Comparison of ENCODE assay signal across 1 cellular context in the genomic region with DNA sequence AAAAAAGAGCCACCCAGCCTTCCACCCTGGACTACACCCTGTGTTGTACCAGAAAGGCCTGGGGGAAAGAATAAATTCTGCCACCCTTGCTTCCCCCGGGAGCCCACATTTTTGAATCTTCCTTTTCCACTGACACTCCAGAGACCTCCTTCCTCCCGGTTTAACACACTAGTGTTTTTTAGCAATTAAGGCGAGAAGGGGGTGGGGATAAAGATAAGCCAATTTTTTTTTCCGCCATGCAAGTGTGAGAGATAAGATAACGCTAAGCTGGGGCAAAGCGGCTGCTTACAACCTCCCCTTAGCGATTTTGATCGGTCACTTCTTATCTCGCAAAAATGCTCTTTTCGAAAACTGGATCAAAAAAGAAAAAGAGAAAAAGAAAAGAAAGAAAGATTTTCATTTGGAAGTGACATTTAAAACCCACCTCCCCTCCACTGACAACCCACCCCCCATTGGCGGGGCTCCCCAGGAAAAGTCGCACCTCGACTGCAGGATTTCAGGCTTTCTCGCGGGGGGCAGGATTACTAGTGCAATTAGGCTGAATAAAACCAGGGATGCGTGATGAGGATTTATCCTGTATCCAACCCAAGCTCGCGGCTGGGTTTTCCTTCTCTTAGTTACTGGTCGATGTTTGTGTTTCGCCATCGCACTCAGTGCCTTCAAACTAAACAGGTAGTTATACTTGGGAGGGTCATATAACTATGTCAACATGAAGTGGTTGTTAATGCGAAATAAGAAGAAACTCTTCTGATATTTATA.
TF ChIP-seq lines count a peak whose summit lies in the region.

No MANE protein-coding gene starts in this region.

TF ChIP-seq in K562, 482 proteins besides CTCF, POLR2A, EP300 and RAD21 (continued from another document and continues in another):
- TF ChIP-seq NFE2L1 (tag; IDR thresholded peaks at IDR 0.05; ENCODE audit: borderline replicate concordance, low read depth) (no peak), FOXP1 (CRISPR knock-in tag; IDR thresholded peaks at IDR 0.05) (no peak), ZNF165 (CRISPR knock-in tag; IDR thresholded peaks at IDR 0.05; ENCODE audit: borderline replicate concordance) (no peak), SMAD2 (IDR thresholded peaks at IDR 0.05; ENCODE audit: low read depth, low read length) (no peak), JUN (IDR thresholded peaks at IDR 0.05; ENCODE audit: borderline replicate concordance, low read depth, low read length) (0 out of 2 replicates have a peak, but pooled peaks have one; percentile 33), JUN (CRISPR knock-in tag; IDR thresholded peaks at IDR 0.05; ENCODE audit: borderline replicate concordance) (no peak), ZNF436 (CRISPR knock-in tag; IDR thresholded peaks at IDR 0.05) (no peak), FOXA3 (CRISPR knock-in tag; conservative IDR thresholded peaks at IDR 0.05 in 1 of 2, IDR thresholded peaks at IDR 0.05 in 1 of 2) (0 out of 4 replicates have a peak, but pooled peaks of 1 of the 2 experiments have one; percentile 8), STAT5A (IDR thresholded peaks at IDR 0.05; ENCODE audit: borderline replicate concordance, low read length) (peak; percentile 64), ADNP (tag; IDR thresholded peaks at IDR 0.05) (no peak), PURB (CRISPR knock-in tag; IDR thresholded peaks at IDR 0.05; ENCODE audit: low read depth) (no peak), ZFP30 (CRISPR knock-in tag; IDR thresholded peaks at IDR 0.05; ENCODE audit: borderline replicate concordance) (no peak), FOXK1 (CRISPR knock-in tag; IDR thresholded peaks at IDR 0.05; ENCODE audit: borderline replicate concordance) (no peak), PHF21A (IDR thresholded peaks at IDR 0.05; ENCODE audit: borderline replicate concordance, low read depth) (no peak), ZNF76 (CRISPR knock-in tag; IDR thresholded peaks at IDR 0.05; ENCODE audit: borderline replicate concordance) (no peak), HMG20A (CRISPR knock-in tag; conservative IDR thresholded peaks at IDR 0.05) (no peak), ELF1 (tag; IDR thresholded peaks at IDR 0.05) (no peak), KLF6 (CRISPR knock-in tag; IDR thresholded peaks at IDR 0.05; ENCODE audit: borderline replicate concordance) (no peak), ARHGAP35 (IDR thresholded peaks at IDR 0.05; ENCODE audit: partially characterized antibody) (no peak), ZNF217 (CRISPR knock-in tag; IDR thresholded peaks at IDR 0.05) (no peak), CHD2 (IDR thresholded peaks at IDR 0.05; ENCODE audit: low read depth, low read length) (no peak), ZNF197 (CRISPR knock-in tag; IDR thresholded peaks at IDR 0.05; ENCODE audit: low read depth) (peak; percentile 42; the same call in 1 of the 2 replicates), POLR2H (tag; IDR thresholded peaks at IDR 0.05; ENCODE audit: low read depth) (no peak), FOXM1 (IDR thresholded peaks at IDR 0.05; ENCODE audit: low read depth) (peak; percentile 82), FOXM1 (CRISPR knock-in tag; IDR thresholded peaks at IDR 0.05; ENCODE audit: low read depth) (no peak), PHF8 (IDR thresholded peaks at IDR 0.05; ENCODE audit: borderline replicate concordance, low read length) (no peak; the same call in 1 of the 2 replicates), TAF15 (IDR thresholded peaks at IDR 0.05; ENCODE audit: low read depth, low read length) (no peak), ZNF224 (CRISPR knock-in tag; IDR thresholded peaks at IDR 0.05) (no peak), FUS (optimal IDR thresholded peaks at IDR 0.05; ENCODE audit: low read depth, low read length) (no peak), SAFB (IDR thresholded peaks at IDR 0.05; ENCODE audit: borderline replicate concordance, low read depth, low read length) (no peak), NFYB (IDR thresholded peaks at IDR 0.05; ENCODE audit: extremely low read depth, insufficient read length) (no peak), MYBL2 (IDR thresholded peaks at IDR 0.05; ENCODE audit: low read depth) (no peak), MYBL2 (CRISPR knock-in tag; IDR thresholded peaks at IDR 0.05; ENCODE audit: borderline replicate concordance) (no peak), MCM7 (IDR thresholded peaks at IDR 0.05) (no peak), ZNF134 (CRISPR knock-in tag; conservative IDR thresholded peaks at IDR 0.05) (no peak), ZBED1 (IDR thresholded peaks at IDR 0.05) (0 out of 2 replicates have a peak, but pooled peaks have one; percentile 38), RNF2 (IDR thresholded peaks at IDR 0.05) (peak; percentile 57), PHTF2 (CRISPR knock-in tag; IDR thresholded peaks at IDR 0.05) (no peak), CBX3 (IDR thresholded peaks at IDR 0.05; ENCODE audit: borderline replicate concordance in 1 of 2, low read length in 2 of 2) (no peak), CHCHD3 (CRISPR knock-in tag; IDR thresholded peaks at IDR 0.05) (no peak), KLF10 (CRISPR knock-in tag; IDR thresholded peaks at IDR 0.05) (no peak), MECOM (CRISPR knock-in tag; IDR thresholded peaks at IDR 0.05) (no peak)
- TF ChIP-seq, protein P1, sequence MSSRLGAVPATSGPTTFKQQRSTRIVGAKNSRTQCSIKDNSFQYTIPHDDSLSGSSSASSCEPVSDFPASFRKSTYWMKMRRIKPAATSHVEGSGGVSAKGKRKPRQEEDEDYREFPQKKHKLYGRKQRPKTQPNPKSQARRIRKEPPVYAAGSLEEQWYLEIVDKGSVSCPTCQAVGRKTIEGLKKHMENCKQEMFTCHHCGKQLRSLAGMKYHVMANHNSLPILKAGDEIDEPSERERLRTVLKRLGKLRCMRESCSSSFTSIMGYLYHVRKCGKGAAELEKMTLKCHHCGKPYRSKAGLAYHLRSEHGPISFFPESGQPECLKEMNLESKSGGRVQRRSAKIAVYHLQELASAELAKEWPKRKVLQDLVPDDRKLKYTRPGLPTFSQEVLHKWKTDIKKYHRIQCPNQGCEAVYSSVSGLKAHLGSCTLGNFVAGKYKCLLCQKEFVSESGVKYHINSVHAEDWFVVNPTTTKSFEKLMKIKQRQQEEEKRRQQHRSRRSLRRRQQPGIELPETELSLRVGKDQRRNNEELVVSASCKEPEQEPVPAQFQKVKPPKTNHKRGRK (tag; IDR thresholded peaks at IDR 0.05), result no peak
- TF ChIP-seq, protein P2, sequence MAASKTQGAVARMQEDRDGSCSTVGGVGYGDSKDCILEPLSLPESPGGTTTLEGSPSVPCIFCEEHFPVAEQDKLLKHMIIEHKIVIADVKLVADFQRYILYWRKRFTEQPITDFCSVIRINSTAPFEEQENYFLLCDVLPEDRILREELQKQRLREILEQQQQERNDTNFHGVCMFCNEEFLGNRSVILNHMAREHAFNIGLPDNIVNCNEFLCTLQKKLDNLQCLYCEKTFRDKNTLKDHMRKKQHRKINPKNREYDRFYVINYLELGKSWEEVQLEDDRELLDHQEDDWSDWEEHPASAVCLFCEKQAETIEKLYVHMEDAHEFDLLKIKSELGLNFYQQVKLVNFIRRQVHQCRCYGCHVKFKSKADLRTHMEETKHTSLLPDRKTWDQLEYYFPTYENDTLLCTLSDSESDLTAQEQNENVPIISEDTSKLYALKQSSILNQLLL (CRISPR knock-in tag; IDR thresholded peaks at IDR 0.05; ENCODE audit: borderline replicate concordance), result no peak
- TF ChIP-seq, protein P3, sequence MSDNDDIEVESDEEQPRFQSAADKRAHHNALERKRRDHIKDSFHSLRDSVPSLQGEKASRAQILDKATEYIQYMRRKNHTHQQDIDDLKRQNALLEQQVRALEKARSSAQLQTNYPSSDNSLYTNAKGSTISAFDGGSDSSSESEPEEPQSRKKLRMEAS (CRISPR knock-in tag; IDR thresholded peaks at IDR 0.05), result no peak
- TF ChIP-seq, protein P4, sequence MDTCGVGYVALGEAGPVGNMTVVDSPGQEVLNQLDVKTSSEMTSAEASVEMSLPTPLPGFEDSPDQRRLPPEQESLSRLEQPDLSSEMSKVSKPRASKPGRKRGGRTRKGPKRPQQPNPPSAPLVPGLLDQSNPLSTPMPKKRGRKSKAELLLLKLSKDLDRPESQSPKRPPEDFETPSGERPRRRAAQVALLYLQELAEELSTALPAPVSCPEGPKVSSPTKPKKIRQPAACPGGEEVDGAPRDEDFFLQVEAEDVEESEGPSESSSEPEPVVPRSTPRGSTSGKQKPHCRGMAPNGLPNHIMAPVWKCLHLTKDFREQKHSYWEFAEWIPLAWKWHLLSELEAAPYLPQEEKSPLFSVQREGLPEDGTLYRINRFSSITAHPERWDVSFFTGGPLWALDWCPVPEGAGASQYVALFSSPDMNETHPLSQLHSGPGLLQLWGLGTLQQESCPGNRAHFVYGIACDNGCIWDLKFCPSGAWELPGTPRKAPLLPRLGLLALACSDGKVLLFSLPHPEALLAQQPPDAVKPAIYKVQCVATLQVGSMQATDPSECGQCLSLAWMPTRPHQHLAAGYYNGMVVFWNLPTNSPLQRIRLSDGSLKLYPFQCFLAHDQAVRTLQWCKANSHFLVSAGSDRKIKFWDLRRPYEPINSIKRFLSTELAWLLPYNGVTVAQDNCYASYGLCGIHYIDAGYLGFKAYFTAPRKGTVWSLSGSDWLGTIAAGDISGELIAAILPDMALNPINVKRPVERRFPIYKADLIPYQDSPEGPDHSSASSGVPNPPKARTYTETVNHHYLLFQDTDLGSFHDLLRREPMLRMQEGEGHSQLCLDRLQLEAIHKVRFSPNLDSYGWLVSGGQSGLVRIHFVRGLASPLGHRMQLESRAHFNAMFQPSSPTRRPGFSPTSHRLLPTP (IDR thresholded peaks at IDR 0.05; ENCODE audit: borderline replicate concordance, extremely low read depth, insufficient read length), result no peak
- TF ChIP-seq, protein P5, sequence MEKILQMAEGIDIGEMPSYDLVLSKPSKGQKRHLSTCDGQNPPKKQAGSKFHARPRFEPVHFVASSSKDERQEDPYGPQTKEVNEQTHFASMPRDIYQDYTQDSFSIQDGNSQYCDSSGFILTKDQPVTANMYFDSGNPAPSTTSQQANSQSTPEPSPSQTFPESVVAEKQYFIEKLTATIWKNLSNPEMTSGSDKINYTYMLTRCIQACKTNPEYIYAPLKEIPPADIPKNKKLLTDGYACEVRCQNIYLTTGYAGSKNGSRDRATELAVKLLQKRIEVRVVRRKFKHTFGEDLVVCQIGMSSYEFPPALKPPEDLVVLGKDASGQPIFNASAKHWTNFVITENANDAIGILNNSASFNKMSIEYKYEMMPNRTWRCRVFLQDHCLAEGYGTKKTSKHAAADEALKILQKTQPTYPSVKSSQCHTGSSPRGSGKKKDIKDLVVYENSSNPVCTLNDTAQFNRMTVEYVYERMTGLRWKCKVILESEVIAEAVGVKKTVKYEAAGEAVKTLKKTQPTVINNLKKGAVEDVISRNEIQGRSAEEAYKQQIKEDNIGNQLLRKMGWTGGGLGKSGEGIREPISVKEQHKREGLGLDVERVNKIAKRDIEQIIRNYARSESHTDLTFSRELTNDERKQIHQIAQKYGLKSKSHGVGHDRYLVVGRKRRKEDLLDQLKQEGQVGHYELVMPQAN (IDR thresholded peaks at IDR 0.05; ENCODE audit: borderline replicate concordance), result no peak
- TF ChIP-seq, protein P6, sequence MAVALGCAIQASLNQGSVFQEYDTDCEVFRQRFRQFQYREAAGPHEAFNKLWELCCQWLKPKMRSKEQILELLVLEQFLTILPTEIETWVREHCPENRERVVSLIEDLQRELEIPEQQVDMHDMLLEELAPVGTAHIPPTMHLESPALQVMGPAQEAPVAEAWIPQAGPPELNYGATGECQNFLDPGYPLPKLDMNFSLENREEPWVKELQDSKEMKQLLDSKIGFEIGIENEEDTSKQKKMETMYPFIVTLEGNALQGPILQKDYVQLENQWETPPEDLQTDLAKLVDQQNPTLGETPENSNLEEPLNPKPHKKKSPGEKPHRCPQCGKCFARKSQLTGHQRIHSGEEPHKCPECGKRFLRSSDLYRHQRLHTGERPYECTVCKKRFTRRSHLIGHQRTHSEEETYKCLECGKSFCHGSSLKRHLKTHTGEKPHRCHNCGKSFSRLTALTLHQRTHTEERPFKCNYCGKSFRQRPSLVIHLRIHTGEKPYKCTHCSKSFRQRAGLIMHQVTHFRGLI (CRISPR knock-in tag; IDR thresholded peaks at IDR 0.05), result no peak
- TF ChIP-seq, protein P7, sequence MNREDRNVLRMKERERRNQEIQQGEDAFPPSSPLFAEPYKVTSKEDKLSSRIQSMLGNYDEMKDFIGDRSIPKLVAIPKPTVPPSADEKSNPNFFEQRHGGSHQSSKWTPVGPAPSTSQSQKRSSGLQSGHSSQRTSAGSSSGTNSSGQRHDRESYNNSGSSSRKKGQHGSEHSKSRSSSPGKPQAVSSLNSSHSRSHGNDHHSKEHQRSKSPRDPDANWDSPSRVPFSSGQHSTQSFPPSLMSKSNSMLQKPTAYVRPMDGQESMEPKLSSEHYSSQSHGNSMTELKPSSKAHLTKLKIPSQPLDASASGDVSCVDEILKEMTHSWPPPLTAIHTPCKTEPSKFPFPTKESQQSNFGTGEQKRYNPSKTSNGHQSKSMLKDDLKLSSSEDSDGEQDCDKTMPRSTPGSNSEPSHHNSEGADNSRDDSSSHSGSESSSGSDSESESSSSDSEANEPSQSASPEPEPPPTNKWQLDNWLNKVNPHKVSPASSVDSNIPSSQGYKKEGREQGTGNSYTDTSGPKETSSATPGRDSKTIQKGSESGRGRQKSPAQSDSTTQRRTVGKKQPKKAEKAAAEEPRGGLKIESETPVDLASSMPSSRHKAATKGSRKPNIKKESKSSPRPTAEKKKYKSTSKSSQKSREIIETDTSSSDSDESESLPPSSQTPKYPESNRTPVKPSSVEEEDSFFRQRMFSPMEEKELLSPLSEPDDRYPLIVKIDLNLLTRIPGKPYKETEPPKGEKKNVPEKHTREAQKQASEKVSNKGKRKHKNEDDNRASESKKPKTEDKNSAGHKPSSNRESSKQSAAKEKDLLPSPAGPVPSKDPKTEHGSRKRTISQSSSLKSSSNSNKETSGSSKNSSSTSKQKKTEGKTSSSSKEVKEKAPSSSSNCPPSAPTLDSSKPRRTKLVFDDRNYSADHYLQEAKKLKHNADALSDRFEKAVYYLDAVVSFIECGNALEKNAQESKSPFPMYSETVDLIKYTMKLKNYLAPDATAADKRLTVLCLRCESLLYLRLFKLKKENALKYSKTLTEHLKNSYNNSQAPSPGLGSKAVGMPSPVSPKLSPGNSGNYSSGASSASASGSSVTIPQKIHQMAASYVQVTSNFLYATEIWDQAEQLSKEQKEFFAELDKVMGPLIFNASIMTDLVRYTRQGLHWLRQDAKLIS (CRISPR knock-in tag; IDR thresholded peaks at IDR 0.05), result no peak
- TF ChIP-seq, protein P8, sequence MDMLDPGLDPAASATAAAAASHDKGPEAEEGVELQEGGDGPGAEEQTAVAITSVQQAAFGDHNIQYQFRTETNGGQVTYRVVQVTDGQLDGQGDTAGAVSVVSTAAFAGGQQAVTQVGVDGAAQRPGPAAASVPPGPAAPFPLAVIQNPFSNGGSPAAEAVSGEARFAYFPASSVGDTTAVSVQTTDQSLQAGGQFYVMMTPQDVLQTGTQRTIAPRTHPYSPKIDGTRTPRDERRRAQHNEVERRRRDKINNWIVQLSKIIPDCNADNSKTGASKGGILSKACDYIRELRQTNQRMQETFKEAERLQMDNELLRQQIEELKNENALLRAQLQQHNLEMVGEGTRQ (CRISPR knock-in tag; IDR thresholded peaks at IDR 0.05), result no peak
- TF ChIP-seq, protein P9, sequence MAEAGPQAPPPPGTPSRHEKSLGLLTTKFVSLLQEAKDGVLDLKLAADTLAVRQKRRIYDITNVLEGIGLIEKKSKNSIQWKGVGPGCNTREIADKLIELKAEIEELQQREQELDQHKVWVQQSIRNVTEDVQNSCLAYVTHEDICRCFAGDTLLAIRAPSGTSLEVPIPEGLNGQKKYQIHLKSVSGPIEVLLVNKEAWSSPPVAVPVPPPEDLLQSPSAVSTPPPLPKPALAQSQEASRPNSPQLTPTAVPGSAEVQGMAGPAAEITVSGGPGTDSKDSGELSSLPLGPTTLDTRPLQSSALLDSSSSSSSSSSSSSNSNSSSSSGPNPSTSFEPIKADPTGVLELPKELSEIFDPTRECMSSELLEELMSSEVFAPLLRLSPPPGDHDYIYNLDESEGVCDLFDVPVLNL (CRISPR knock-in tag; IDR thresholded peaks at IDR 0.05; ENCODE audit: low read depth), result no peak
- TF ChIP-seq, protein P10, sequence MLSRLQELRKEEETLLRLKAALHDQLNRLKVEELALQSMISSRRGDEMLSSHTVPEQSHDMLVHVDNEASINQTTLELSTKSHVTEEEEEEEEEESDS (CRISPR knock-in tag; IDR thresholded peaks at IDR 0.05), result no peak
